In the genomic region with DNA sequence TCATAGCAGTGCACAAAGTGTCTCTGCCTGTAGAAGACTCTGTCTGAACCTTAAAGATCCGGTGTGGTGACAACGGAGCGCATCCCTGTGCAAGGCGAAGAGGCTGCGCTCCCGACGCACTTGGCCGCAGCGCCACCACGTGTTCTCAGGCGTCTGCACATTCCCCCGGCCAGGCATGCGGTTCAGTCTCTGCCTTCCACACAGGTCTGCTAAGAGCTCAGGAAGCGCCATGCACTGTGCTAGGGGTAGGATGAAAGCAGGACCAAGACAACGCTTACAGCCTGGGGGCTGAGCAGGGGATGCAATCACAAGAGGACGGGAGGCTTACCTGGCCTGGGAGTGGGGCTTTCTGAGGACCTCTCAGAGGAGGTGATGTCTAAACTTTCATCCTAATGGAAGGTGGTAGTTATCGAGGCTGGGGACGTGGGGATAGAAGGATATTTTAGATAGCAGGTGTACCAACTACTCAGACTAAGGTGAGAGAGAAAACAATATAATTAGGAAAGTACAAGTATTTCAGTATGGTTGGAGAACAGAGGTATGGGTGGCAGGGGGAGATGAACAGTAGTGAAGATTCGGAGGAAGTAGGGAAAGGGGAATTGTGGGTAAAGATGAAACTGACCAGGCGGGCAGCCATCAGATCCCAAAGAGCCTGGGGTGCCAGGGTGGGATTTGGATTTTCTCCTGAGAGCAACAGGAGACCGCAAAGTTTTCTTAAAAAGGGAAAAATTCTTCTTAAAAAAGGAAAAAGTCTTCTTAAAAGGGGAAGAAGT, we compare ENCODE assay signal across 8 cellular contexts. TPM values are rescaled to one million over a fixed set of nuclear protein-coding genes. Genes with fewer than 3 reads are reported as not detected.
A peak's percentile ranks its signal among the peaks of the same experiment; 100 is the strongest.
DNase-seq lines count a peak whose midpoint lies in the region; ATAC-seq and TF ChIP-seq lines count a peak whose summit lies in the region.

No MANE protein-coding gene starts in this region.

- intact Hi-C loops in CD14-positive monocyte (cut with micrococcal nuclease) (loop anchor here (5.0 kb wide), 2 partner anchors 143 to 833 kb away; no protein-coding TSS in a partner anchor), left ventricle myocardium superior (cut with micrococcal nuclease) (loop anchor here (5.0 to 10.0 kb wide), 2 partner anchors 148 to 310 kb away; a partner anchor contains a TSS)

- DNase-seq in CD14-positive monocyte (ENCODE audit: low spot score) (peak; percentile 58), T-cell (peak; percentile 72 to 89 (median 82)), left ventricle myocardium superior (peak; percentile 61), skeletal muscle cell (ENCODE audit: low read depth) (peak; percentile 25)
- peak; percentile 92 for DNase-seq in Jurkat, Clone E6-1 (ENCODE audit: low read depth, low spot score)
- DNase-seq in activated naive CD8-positive, alpha-beta T cell treated with anti-CD3 and anti-CD28 coated beads, Interleukin-2, amount 50 U/mL, for 24 hours: peak; percentile 86

- H3K27me3 Mint-ChIP-seq in CD14-positive monocyte (ENCODE audit: low read depth in 3 of 3) (peaks cover 5 to 8% (median 6%) of the 10 kb centered on the region in 3 donors), T-cell (peaks cover 0 to 7% of the 10 kb centered on the region in 2 donors)
- H3K27me3 Mint-ChIP-seq in activated naive CD8-positive, alpha-beta T cell treated with anti-CD3 and anti-CD28 coated beads, Interleukin-2, amount 50 U/mL, for 24 hours: no peaks in the 10 kb centered on the region

- H3K4me1 Mint-ChIP-seq in CD14-positive monocyte (peaks cover 22% of the 10 kb centered on the region), T-cell (peaks cover 31 to 41% (median 40%) of the 10 kb centered on the region in 3 donors)
- peaks cover 52% of the 10 kb centered on the region for H3K4me1 Mint-ChIP-seq in activated naive CD8-positive, alpha-beta T cell treated with anti-CD3 and anti-CD28 coated beads, Interleukin-2, amount 50 U/mL, for 24 hours

- H3K36me3 Mint-ChIP-seq in CD14-positive monocyte (no peaks in the 10 kb centered on the region), T-cell (no peaks in the 10 kb centered on the region)
- no peaks in the 10 kb centered on the region for H3K36me3 Mint-ChIP-seq in activated naive CD8-positive, alpha-beta T cell treated with anti-CD3 and anti-CD28 coated beads, Interleukin-2, amount 50 U/mL, for 24 hours (ENCODE audit: low read depth)

- TF ChIP-seq CTCF in CD14-positive monocyte (IDR thresholded peaks at IDR 0.05): peak; percentile 65

- CTCF ChIA-PET in T-cell (lab: Charles Lee): interaction anchor here (0.5 to 6.7 kb wide), 51 partner anchors 21 to 1402 kb away, joined by 3 to 129 read pairs (median 5); a partner anchor contains a TSS

- peak; percentile 76 for ATAC-seq in GM19372 (IDR thresholded peaks at IDR 0.05; ENCODE audit: low read depth, unreplicated experiment)
- ATAC-seq in T-cell (replicated peaks in 1 of 4): peak; percentile 93 to 96 (median 95)
- peak; percentile 86 for ATAC-seq in activated naive CD8-positive, alpha-beta T cell treated with anti-CD3 and anti-CD28 coated beads, Interleukin-2, amount 50 U/mL, for 24 hours
- peak; percentile 57 for ATAC-seq in left ventricle myocardium superior
- no peak for ATAC-seq in HG03039 (IDR thresholded peaks at IDR 0.05; ENCODE audit: unreplicated experiment)

- H3K27ac Mint-ChIP-seq in CD14-positive monocyte (peak overlapping the region in 2 of 7 donors; percentile 56 to 81), T-cell (peak overlapping the region; percentile 73 to 86)
- H3K27ac Mint-ChIP-seq in activated naive CD8-positive, alpha-beta T cell treated with anti-CD3 and anti-CD28 coated beads, Interleukin-2, amount 50 U/mL, for 24 hours: peak overlapping the region; percentile 85

- H3K9me3 Mint-ChIP-seq in CD14-positive monocyte (peaks cover 0 to 2% (median 0%) of the 10 kb centered on the region in 7 donors), T-cell (peaks cover 0 to under 1% (median 0%) of the 10 kb centered on the region in 3 donors)
- H3K9me3 Mint-ChIP-seq in activated naive CD8-positive, alpha-beta T cell treated with anti-CD3 and anti-CD28 coated beads, Interleukin-2, amount 50 U/mL, for 24 hours: no peaks in the 10 kb centered on the region

- H3K4me3 Mint-ChIP-seq in CD14-positive monocyte (peak overlapping the region; percentile 77 to 88), T-cell (peak overlapping the region; percentile 69 to 79 (median 74))
- H3K4me3 Mint-ChIP-seq in activated naive CD8-positive, alpha-beta T cell treated with anti-CD3 and anti-CD28 coated beads, Interleukin-2, amount 50 U/mL, for 24 hours: peak overlapping the region; percentile 69

- POLR2A ChIA-PET in T-cell (lab: Charles Lee): interaction anchor here (0.6 to 2.6 kb wide), 7 partner anchors 66 to 274 kb away, joined by 3 to 14 read pairs (median 4); no protein-coding TSS in a partner anchor

- H3K4me3 ChIP-seq in Jurkat, Clone E6-1 (ENCODE audit: low read length): peak overlapping the region; percentile 5; the same call in 1 of the 2 replicates
- peak overlapping the region; percentile 3 for H3K4me3 ChIP-seq in skeletal muscle cell (ENCODE audit: low read depth, low read length)

RNA-seq across cellular contexts. Expression of a gene that starts 13.3 kb away (rescaled TPM):
- polyA plus RNA-seq in CD14-positive monocyte: not detected
- not detected for polyA plus RNA-seq in Jurkat, Clone E6-1 (2012; ENCODE audit: insufficient read depth, insufficient read length)
- not detected for total RNA-seq in T-cell
- total RNA-seq in left ventricle myocardium superior: not detected

Comparison
In these comparisons a context has a peak if more than half of its experiments do, and no peak if none do; other contexts are left out.
1. DNase-seq: peak in every context shown above with its lines; median percentile 92 in Jurkat, Clone E6-1; 86 in activated naive CD8-positive, alpha-beta T cell treated with anti-CD3 and anti-CD28 coated beads, Interleukin-2, amount 50 U/mL, for 24 hours; 82 in T-cell; 61 in left ventricle myocardium superior; 58 in CD14-positive monocyte; 25 in skeletal muscle cell.